8 cellular contexts compared by ENCODE assay signal in the genomic region with DNA sequence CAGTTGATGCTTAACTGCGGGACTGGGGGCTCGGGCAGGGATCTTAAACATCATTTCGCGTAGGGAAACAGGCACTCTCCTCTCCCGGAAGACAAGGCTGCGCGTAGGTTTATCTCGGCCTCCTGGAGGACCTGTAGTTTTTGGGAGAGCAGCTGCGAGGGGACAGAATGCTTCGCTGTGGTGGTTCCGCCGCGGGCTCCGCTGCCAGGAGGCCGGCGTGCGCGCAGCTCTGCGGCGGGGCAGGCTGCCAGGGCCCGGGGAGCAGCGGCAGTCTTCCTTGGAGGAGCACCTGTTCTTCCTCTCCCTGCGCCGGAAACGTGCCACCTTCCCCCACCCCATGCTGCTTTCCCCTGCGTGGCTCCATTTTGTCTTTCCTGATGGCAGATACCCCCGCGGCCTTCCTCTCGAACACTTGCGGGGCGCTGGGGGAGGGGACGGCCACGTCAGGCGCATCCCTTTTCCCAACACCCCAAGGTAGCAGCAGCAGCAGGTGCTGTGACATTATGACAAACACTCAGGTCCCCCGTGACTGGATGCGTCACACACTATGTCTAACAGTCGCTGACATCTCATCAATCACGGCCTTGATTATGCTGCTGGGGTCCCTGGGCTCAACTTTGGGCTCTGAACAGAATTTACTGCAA.
A peak's percentile ranks its signal among the peaks of the same experiment; 100 is the strongest.
DNase-seq lines count a peak whose midpoint lies in the region; ATAC-seq and TF ChIP-seq lines count a peak whose summit lies in the region.

No MANE protein-coding gene starts in this region.

- no peaks in the 10 kb centered on the region for H3K36me3 ChIP-seq in heart left ventricle
- no peaks in the 10 kb centered on the region for H3K36me3 ChIP-seq in parathyroid adenoma (ENCODE audit: control insufficient read depth, insufficient read depth, low read length)

- peak overlapping the region; percentile 69 for H3K4me3 Mint-ChIP-seq in Calu3 (ENCODE audit: low read depth, unreplicated experiment)
- no peak overlapping the region for H3K4me3 Mint-ChIP-seq in activated CD4-positive, alpha-beta T cell treated with anti-CD3 and anti-CD28 coated beads, Interleukin-2, amount 10 ng/mL, durations not matched to agents 7 days and 5 days

- no peak for TF ChIP-seq POLR2A in heart left ventricle (IDR thresholded peaks at IDR 0.05)

- no peak overlapping the region for H3K27ac ChIP-seq in heart left ventricle
- H3K27ac ChIP-seq in parathyroid adenoma, result no peak overlapping the region

- BruUV-seq in Calu3 (replicated peaks; lab: Mats Ljungman, UMichigan), result no TSS peak

- POLR2A ChIA-PET in activated CD4-positive, alpha-beta T cell treated with anti-CD3 and anti-CD28 coated beads, Interleukin-2, amount 10 ng/mL, durations not matched to agents 7 days and 5 days (lab: Charles Lee), result no interaction called here

- H3K27me3 Mint-ChIP-seq in Calu3 (ENCODE audit: unreplicated experiment), result no peaks in the 10 kb centered on the region
- peaks cover 8% of the 10 kb centered on the region for H3K27me3 Mint-ChIP-seq in activated CD4-positive, alpha-beta T cell treated with anti-CD3 and anti-CD28 coated beads, Interleukin-2, amount 10 ng/mL, durations not matched to agents 7 days and 5 days

- peak overlapping the region in 10 of 12 donors; percentile 13 to 47 (median 44) for H3K4me3 ChIP-seq in heart left ventricle
- H3K4me3 ChIP-seq in parathyroid adenoma (ENCODE audit: low read depth, low read length), result no peak overlapping the region

- H3K4me1 Mint-ChIP-seq in Calu3 (ENCODE audit: low read depth, unreplicated experiment), result peaks cover 26% of the 10 kb centered on the region
- H3K4me1 Mint-ChIP-seq in activated CD4-positive, alpha-beta T cell treated with anti-CD3 and anti-CD28 coated beads, Interleukin-2, amount 10 ng/mL, durations not matched to agents 7 days and 5 days, result no peaks in the 10 kb centered on the region

- H3K27me3 ChIP-seq in heart left ventricle (peaks cover 0 to 3% (median 0%) of the 10 kb centered on the region in 9 donors), parathyroid adenoma (ENCODE audit: control insufficient read depth, insufficient read depth, low read length) (no peaks in the 10 kb centered on the region)

- H2AFZ ChIP-seq in parathyroid adenoma, result peak overlapping the region; percentile 75

- CTCF ChIA-PET in Calu3 (lab: Charles Lee), result interaction anchor here (0.6 kb wide), 1 partner anchor 208 kb away, joined by 3 read pairs; no protein-coding TSS in a partner anchor
- CTCF ChIA-PET in activated CD4-positive, alpha-beta T cell treated with anti-CD3 and anti-CD28 coated beads, Interleukin-2, amount 10 ng/mL, durations not matched to agents 7 days and 5 days (lab: Charles Lee), result no interaction called here

- intact Hi-C loops in Calu3 (cut with micrococcal nuclease; ENCODE audit: unreplicated experiment) (loop anchor here (5.0 kb wide), 1 partner anchor 205 kb away; no protein-coding TSS in a partner anchor), heart left ventricle (cut with DNase I) (loop anchor here in 2 of 10 donors (5.0 to 10.0 kb wide), 2 partner anchors 235 to 698 kb away; no protein-coding TSS in a partner anchor)

- peak in 2 of 4 donors; percentile 38 to 67 for ATAC-seq in heart left ventricle
- no peak for ATAC-seq in HG03439 (IDR thresholded peaks at IDR 0.05; ENCODE audit: unreplicated experiment)

- peak overlapping the region; percentile 81 for H3K27ac Mint-ChIP-seq in Calu3 (ENCODE audit: unreplicated experiment)
- no peak overlapping the region for H3K27ac Mint-ChIP-seq in activated CD4-positive, alpha-beta T cell treated with anti-CD3 and anti-CD28 coated beads, Interleukin-2, amount 10 ng/mL, durations not matched to agents 7 days and 5 days

- 10 to 17% (median 10%) methylated on average over 32 to 38 of the region's 38 CpGs for WGBS in heart left ventricle, 4 donors

- H3K79me2 ChIP-seq in parathyroid adenoma, result no peaks in the 10 kb centered on the region

- peaks cover 5% of the 10 kb centered on the region for H3K36me3 Mint-ChIP-seq in Calu3 (ENCODE audit: insufficient read depth, unreplicated experiment)
- no peaks in the 10 kb centered on the region for H3K36me3 Mint-ChIP-seq in activated CD4-positive, alpha-beta T cell treated with anti-CD3 and anti-CD28 coated beads, Interleukin-2, amount 10 ng/mL, durations not matched to agents 7 days and 5 days (ENCODE audit: low read depth)

- H3K4me1 ChIP-seq in heart left ventricle (peaks cover 0 to 13% (median 5%) of the 10 kb centered on the region in 12 donors), parathyroid adenoma (no peaks in the 10 kb centered on the region)

- no peak for TF ChIP-seq CTCF in Calu3 (IDR thresholded peaks at IDR 0.05; ENCODE audit: unreplicated experiment)
- TF ChIP-seq CTCF in heart left ventricle (IDR thresholded peaks at IDR 0.05), result no peak
- TF ChIP-seq CTCF in parathyroid adenoma (IDR thresholded peaks at IDR 0.05), result no peak

- peak overlapping the region; percentile 37 for H3K4me2 ChIP-seq in parathyroid adenoma (ENCODE audit: low read length)

- DNase-seq in Calu3 (peak; percentile 55), RPMI8226 (peak; percentile 9), heart left ventricle (peak in 4 of 5 donors; percentile 15 to 59 (median 29)), T1000 (lab: John Stamatoyannopoulos, UW) (no peak), KG1 (lab: John Stamatoyannopoulos, UW) (no peak)
- DNase-seq in activated CD4-positive, alpha-beta T cell treated with anti-CD3 and anti-CD28 coated beads, Interleukin-2, amount 10 ng/mL, durations not matched to agents 7 days and 5 days, result no peak

- no peaks in the 10 kb centered on the region for H3K9me3 ChIP-seq in heart left ventricle
- no peaks in the 10 kb centered on the region for H3K9me3 ChIP-seq in parathyroid adenoma (ENCODE audit: control insufficient read depth, low read length)

- H3K9ac ChIP-seq in parathyroid adenoma, result no peak overlapping the region

- H3K9me3 Mint-ChIP-seq in Calu3 (ENCODE audit: low read depth, unreplicated experiment), result no peaks in the 10 kb centered on the region
- H3K9me3 Mint-ChIP-seq in activated CD4-positive, alpha-beta T cell treated with anti-CD3 and anti-CD28 coated beads, Interleukin-2, amount 10 ng/mL, durations not matched to agents 7 days and 5 days, result no peaks in the 10 kb centered on the region

Comparison
In these comparisons a context has a peak if more than half of its experiments do, and no peak if none do; other contexts are left out.
1. DNase-seq: peak in Calu3 (single experiment), RPMI8226 (single experiment) and heart left ventricle (4 of 5); none in activated CD4-positive, alpha-beta T cell treated with anti-CD3 and anti-CD28 coated beads, Interleukin-2, amount 10 ng/mL, durations not matched to agents 7 days and 5 days (single experiment), T1000 (single experiment) and KG1 (single experiment).